9 cellular contexts compared by ENCODE assay signal in genomic region chr3:128584412-128585020, GRCh38.
DNase-seq lines count a peak whose midpoint lies in the region; FAIRE-seq and TF ChIP-seq lines count a peak whose summit lies in the region.
"Had no signal": no experiment of that assay in that cellular context is flagged by ENCODE, and none has a peak within 500 bp of the region (broad histone marks: within the 10 kb centered on the region; RNA-seq: fewer than 3 reads in every experiment).

No MANE protein-coding gene starts in this region.

- no peaks in the 10 kb centered on the region for H3K27me3 ChIP-seq in breast epithelium
- H3K27me3 ChIP-seq in keratinocyte (ENCODE audit: control insufficient read depth, extremely low read depth, insufficient read depth, low read length) = no peaks in the 10 kb centered on the region

- H2AFZ ChIP-seq in keratinocyte (ENCODE audit: control insufficient read depth, low read length) = no peak overlapping the region

- peaks cover 0 to 3% of the 10 kb centered on the region in 2 donors for H3K9me3 ChIP-seq in breast epithelium
- peaks cover 3% of the 10 kb centered on the region for H3K9me3 ChIP-seq in keratinocyte (ENCODE audit: control insufficient read depth, low read depth, low read length)

- H3K27ac ChIP-seq in breast epithelium = no peak overlapping the region
- H3K27ac ChIP-seq in keratinocyte (ENCODE audit: control insufficient read depth, insufficient read depth, low read length) = no peak overlapping the region

- intact Hi-C loops in breast epithelium (cut with DNase I; ENCODE audit: low total_unique reads) = no loop called here

- peak; percentile 70 for DNase-seq in NCI-H82 (lab: John Stamatoyannopoulos, UW)
- no peak for DNase-seq in NCI-H82 treated with DMSO at 0.1 percent for 48 hours (lab: John Stamatoyannopoulos, UW; ENCODE audit: unreplicated experiment)
- DNase-seq in NAMALWA (ENCODE audit: low spot score) = peak; percentile 82
- DNase-seq in SHP77 (lab: John Stamatoyannopoulos, UW) = peak; percentile 80 to 90
- DNase-seq in breast epithelium (ENCODE audit: low spot score in 2 of 2) = peak; percentile 60 to 73
- DNase-seq in keratinocyte (ENCODE audit: low read depth, low spot score) = no peak
- peak; percentile 22 for DNase-seq in stimulated activated CD4-positive, alpha-beta T cell treated with anti-CD3 and anti-CD28 coated beads, Interleukin-12 subunit alpha, Interleukin-12 subunit beta, amount 100 ng/mL, for 4 hours
- DNase-seq in HuH-7 (ENCODE audit: low spot score) = no peak

- TF ChIP-seq CTCF in breast epithelium (IDR thresholded peaks at IDR 0.05) = peak; percentile 14 to 73 (median 70)
- TF ChIP-seq CTCF in keratinocyte (optimal IDR thresholded peaks at IDR 0.05 in 1 of 3, IDR thresholded peaks at IDR 0.05 in 1 of 3, conservative IDR thresholded peaks at IDR 0.05 in 1 of 3; ENCODE audit: extremely low read depth in 1 of 3, insufficient read depth in 2 of 3, low read length in 3 of 3) = peak; percentile 79 to 94 (median 91)

- H3K9me1 ChIP-seq in keratinocyte (ENCODE audit: control insufficient read depth, extremely low read depth, insufficient read depth, low read length) = no peaks in the 10 kb centered on the region

- H3K36me3 ChIP-seq in breast epithelium (no peaks in the 10 kb centered on the region), keratinocyte (ENCODE audit: control insufficient read depth in 2 of 2, extremely low read depth in 1 of 2, insufficient read depth in 2 of 2, low read length in 2 of 2) (no peaks in the 10 kb centered on the region)

- H4K20me1 ChIP-seq in keratinocyte (ENCODE audit: control insufficient read depth, extremely low read depth, insufficient read depth, low read length) = no peaks in the 10 kb centered on the region

- no peak for TF ChIP-seq POLR2A in breast epithelium (IDR thresholded peaks at IDR 0.05)

- no peaks in the 10 kb centered on the region for H3K4me1 ChIP-seq in breast epithelium
- H3K4me1 ChIP-seq in keratinocyte (ENCODE audit: control insufficient read depth, extremely low read depth, insufficient read depth, low read length) = no peaks in the 10 kb centered on the region

- FAIRE-seq in keratinocyte (lab: Jason Lieb, UNC) = no peak
- FAIRE-seq: A204.1 had no signal

- dilution Hi-C loops in keratinocyte (cut with MboI; ENCODE audit: extremely low pct_ligation_motif_present, low sequenced_read_pairs) = no loop called here

- H3K4me3 ChIP-seq in breast epithelium = no peak overlapping the region
- H3K4me3 ChIP-seq in keratinocyte (ENCODE audit: control insufficient read depth in 2 of 3, extremely low read depth in 1 of 3, insufficient read depth in 2 of 3, low read depth in 1 of 3, low read length in 3 of 3) = no peak overlapping the region

- no peak overlapping the region for H3K9ac ChIP-seq in keratinocyte (ENCODE audit: control insufficient read depth, extremely low read depth, insufficient read depth, low read length)

- H3K79me2 ChIP-seq in keratinocyte (ENCODE audit: control insufficient read depth, insufficient read depth, low read length) = no peaks in the 10 kb centered on the region

- H3K4me2 ChIP-seq in keratinocyte (ENCODE audit: control insufficient read depth, extremely low read depth, insufficient read depth, low read depth, low read length) = no peak overlapping the region

Comparison
In these comparisons a context has a peak if more than half of its experiments do, and no peak if none do; other contexts are left out.
1. DNase-seq: peak in NCI-H82 (single experiment), NAMALWA (single experiment), SHP77 (2 of 2), breast epithelium (2 of 2) and stimulated activated CD4-positive, alpha-beta T cell treated with anti-CD3 and anti-CD28 coated beads, Interleukin-12 subunit alpha, Interleukin-12 subunit beta, amount 100 ng/mL, for 4 hours (single experiment); none in NCI-H82 treated with DMSO at 0.1 percent for 48 hours (single experiment), keratinocyte (single experiment) and HuH-7 (single experiment).